In the genomic region with DNA sequence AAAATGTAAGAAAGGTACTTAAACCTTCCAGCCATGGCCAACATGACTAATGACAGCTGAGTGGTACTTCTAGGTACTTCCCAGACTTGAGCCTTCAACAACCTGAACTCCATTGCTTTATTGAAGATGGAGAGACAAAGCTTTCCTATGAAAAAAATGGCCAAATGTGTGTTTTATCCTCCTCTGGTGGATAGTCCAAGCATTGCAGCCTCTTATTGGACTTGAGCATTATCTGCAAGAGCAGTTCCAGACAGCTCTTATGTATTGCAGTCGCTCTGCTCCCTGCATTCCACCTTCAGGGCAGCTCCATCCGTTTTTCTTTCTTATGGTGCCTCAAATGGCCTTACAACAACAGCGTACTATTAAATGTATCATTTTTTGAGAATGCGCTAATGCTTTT, we compare ENCODE assay signal across 8 cellular contexts.
DNase-seq lines count a peak whose midpoint lies in the region; ATAC-seq and TF ChIP-seq lines count a peak whose summit lies in the region.

No MANE protein-coding gene starts in this region.

- H3K4me1 Mint-ChIP-seq in Calu3 (ENCODE audit: low read depth, unreplicated experiment) = peaks cover 52% of the 10 kb centered on the region

- no peak overlapping the region for H3K4me3 Mint-ChIP-seq in Calu3 (ENCODE audit: low read depth, unreplicated experiment)

- H3K27ac ChIP-seq in spleen = no peak overlapping the region

- H3K4me3 ChIP-seq in spleen = no peak overlapping the region

- in situ Hi-C loops in SK-MEL-5 (cut with HindIII; ENCODE audit: low pct_unique_long_range_greater_than_20kb, low sequenced_read_pairs) = no loop called here

- CTCF ChIA-PET in Calu3 (lab: Charles Lee) = interaction anchor here (0.9 kb wide), 1 partner anchor 58 kb away, joined by 5 read pairs; no protein-coding TSS in a partner anchor

- no peaks in the 10 kb centered on the region for H3K27me3 ChIP-seq in spleen (replicated peaks in 1 of 7)

- TF ChIP-seq POLR2A in spleen (IDR thresholded peaks at IDR 0.05) = no peak

- intact Hi-C loops in Calu3 (cut with micrococcal nuclease; ENCODE audit: unreplicated experiment) (loop anchor here (2.0 to 5.0 kb wide), 2 partner anchors 78 to 751 kb away; no protein-coding TSS in a partner anchor), spleen (cut with DNase I; ENCODE audit: low total_unique reads) (no loop called here)

- H3K9me3 ChIP-seq in spleen = no peaks in the 10 kb centered on the region

- BruUV-seq in Calu3 (replicated peaks; lab: Mats Ljungman, UMichigan) = no TSS peak

- H3K27me3 Mint-ChIP-seq in Calu3 (ENCODE audit: unreplicated experiment) = no peaks in the 10 kb centered on the region

- peak; percentile 35 for DNase-seq in Calu3
- DNase-seq in SK-MEL-5 (ENCODE audit: low read depth, low spot score) = peak; percentile 80
- DNase-seq in inferior parietal cortex (ENCODE audit: extremely low spot score) = peak; percentile 76
- no peak for DNase-seq in spleen
- no peak for DNase-seq in SKM-1 treated with dmso at 0.1 percent for 144 hours (lab: John Stamatoyannopoulos, UW; ENCODE audit: unreplicated experiment)

- no peaks in the 10 kb centered on the region for H3K36me3 ChIP-seq in spleen

- H3K27ac Mint-ChIP-seq in Calu3 (ENCODE audit: unreplicated experiment) = no peak overlapping the region

- 70 to 79% (median 74%) methylated on average over 4 of the region's 4 CpGs for WGBS in spleen, 5 donors

- TF ChIP-seq CTCF in Calu3 (IDR thresholded peaks at IDR 0.05; ENCODE audit: unreplicated experiment) (peak; percentile 71), LNCAP (IDR thresholded peaks at IDR 0.05) (peak; percentile 72), spleen (IDR thresholded peaks at IDR 0.05 in 8 of 11, conservative IDR thresholded peaks at IDR 0.05 in 3 of 11) (peak in 3 of 11 experiments; percentile 7 to 35 (median 20))

- ATAC-seq in GM19455 (IDR thresholded peaks at IDR 0.05; ENCODE audit: unreplicated experiment) = peak; percentile 81
- no peak for ATAC-seq in activated CD4-positive, CD25-positive, alpha-beta regulatory T cell treated with anti-CD3 and anti-CD28 coated beads, Interleukin-2, amount 50 U/mL, for 24 hours

- no peaks in the 10 kb centered on the region for H3K4me1 ChIP-seq in spleen

- no peaks in the 10 kb centered on the region for H3K36me3 Mint-ChIP-seq in Calu3 (ENCODE audit: insufficient read depth, unreplicated experiment)

- H3K9me3 Mint-ChIP-seq in Calu3 (ENCODE audit: low read depth, unreplicated experiment) = no peaks in the 10 kb centered on the region

Comparison
In these comparisons a context has a peak if more than half of its experiments do, and no peak if none do; other contexts are left out.
1. DNase-seq: peak in Calu3 (single experiment), SK-MEL-5 (single experiment) and inferior parietal cortex (single experiment); none in spleen (single experiment) and SKM-1 treated with dmso at 0.1 percent for 144 hours (single experiment).